ENCODE assay signal across 13 cellular contexts in genomic region chr10:86900955-86901354, GRCh38. TPM values are rescaled to one million over a fixed set of nuclear protein-coding genes. Genes with fewer than 3 reads are reported as not detected.
DNase-seq lines count a peak whose midpoint lies in the region; ATAC-seq lines count a peak whose summit lies in the region.
"Had no signal": no experiment of that assay in that cellular context is flagged by ENCODE, and none has a peak within 500 bp of the region (broad histone marks: within the 10 kb centered on the region; RNA-seq: fewer than 3 reads in every experiment).

No MANE protein-coding gene starts in this region.

- H3K4me1 ChIP-seq in stomach smooth muscle (ENCODE audit: control insufficient read depth, insufficient read depth, low read length) = peaks cover 15% of the 10 kb centered on the region

- ATAC-seq in left lobe of liver (peak; percentile 93), HG03469 (IDR thresholded peaks at IDR 0.05; ENCODE audit: unreplicated experiment) (no peak)
- no peak for ATAC-seq in activated CD8-positive, alpha-beta T cell treated with anti-CD3 and anti-CD28 coated beads, Interleukin-2, amount 10 ng/mL, durations not matched to agents 7 days and 5 days
- ATAC-seq: stimulated activated naive B cell treated with anti-CD40 and anti-IgM and Interleukin-4, amounts not matched to agents 10 μg/mL and 1 μg/mL and 100 μg/mL, for 72 hours had no signal

- H3K4me3 Mint-ChIP-seq in activated CD8-positive, alpha-beta T cell treated with anti-CD3 and anti-CD28 coated beads, Interleukin-2, amount 10 ng/mL, durations not matched to agents 7 days and 5 days = no peak overlapping the region
- H3K4me3 Mint-ChIP-seq: activated B cell treated with CpG ODN at 0.5 μM for 24 hours; CD4-positive, alpha-beta memory T cell; stimulated activated naive B cell treated with anti-CD40 and anti-IgM and Interleukin-4, amounts not matched to agents 10 μg/mL and 1 μg/mL and 100 μg/mL, for 72 hours had no signal

- intact Hi-C loops in posterior vena cava (cut with DNase I) = loop anchor here in 1 of 2 donors (5.0 kb wide), 2 partner anchors 189 to 209 kb away; no protein-coding TSS in a partner anchor

- H3K36me3 Mint-ChIP-seq in activated CD8-positive, alpha-beta T cell treated with anti-CD3 and anti-CD28 coated beads, Interleukin-2, amount 10 ng/mL, durations not matched to agents 7 days and 5 days (ENCODE audit: low read depth) = peaks cover 2% of the 10 kb centered on the region

- no peaks in the 10 kb centered on the region for H3K9me3 Mint-ChIP-seq in activated CD8-positive, alpha-beta T cell treated with anti-CD3 and anti-CD28 coated beads, Interleukin-2, amount 10 ng/mL, durations not matched to agents 7 days and 5 days (ENCODE audit: insufficient read depth)
- H3K9me3 Mint-ChIP-seq: activated B cell treated with CpG ODN at 0.5 μM for 24 hours; stimulated activated naive B cell treated with anti-CD40 and anti-IgM and Interleukin-4, amounts not matched to agents 10 μg/mL and 1 μg/mL and 100 μg/mL, for 72 hours had no signal

- H3K27me3 ChIP-seq in stomach smooth muscle (ENCODE audit: control insufficient read depth in 1 of 2, insufficient read depth in 2 of 2, low read length in 2 of 2) = no peaks in the 10 kb centered on the region

- CTCF ChIA-PET in activated CD8-positive, alpha-beta T cell treated with anti-CD3 and anti-CD28 coated beads, Interleukin-2, amount 10 ng/mL, durations not matched to agents 7 days and 5 days (lab: Charles Lee) = interaction anchor here (1.1 to 4.2 kb wide), 7 partner anchors 9 to 213 kb away, joined by 3 to 21 read pairs (median 7); no protein-coding TSS in a partner anchor

- H3K9me3 ChIP-seq in stomach smooth muscle (ENCODE audit: control insufficient read depth in 2 of 2, low read length in 2 of 2) = no peaks in the 10 kb centered on the region

- no peak overlapping the region for H3K4me3 ChIP-seq in stomach smooth muscle (ENCODE audit: low read length in 2 of 2)

- no peaks in the 10 kb centered on the region for H3K4me1 Mint-ChIP-seq in activated CD8-positive, alpha-beta T cell treated with anti-CD3 and anti-CD28 coated beads, Interleukin-2, amount 10 ng/mL, durations not matched to agents 7 days and 5 days (ENCODE audit: low read depth)
- H3K4me1 Mint-ChIP-seq: activated B cell treated with CpG ODN at 0.5 μM for 24 hours; stimulated activated naive B cell treated with anti-CD40 and anti-IgM and Interleukin-4, amounts not matched to agents 10 μg/mL and 1 μg/mL and 100 μg/mL, for 72 hours had no signal

- no peak overlapping the region for H3K27ac Mint-ChIP-seq in activated CD8-positive, alpha-beta T cell treated with anti-CD3 and anti-CD28 coated beads, Interleukin-2, amount 10 ng/mL, durations not matched to agents 7 days and 5 days
- H3K27ac Mint-ChIP-seq: activated B cell treated with CpG ODN at 0.5 μM for 24 hours; CD4-positive, alpha-beta memory T cell; stimulated activated naive B cell treated with anti-CD40 and anti-IgM and Interleukin-4, amounts not matched to agents 10 μg/mL and 1 μg/mL and 100 μg/mL, for 72 hours had no signal

- H3K27me3 Mint-ChIP-seq in activated CD8-positive, alpha-beta T cell treated with anti-CD3 and anti-CD28 coated beads, Interleukin-2, amount 10 ng/mL, durations not matched to agents 7 days and 5 days (ENCODE audit: low read depth) = no peaks in the 10 kb centered on the region
- H3K27me3 Mint-ChIP-seq: activated B cell treated with CpG ODN at 0.5 μM for 24 hours; CD4-positive, alpha-beta memory T cell had no signal

- peaks cover 6 to 18% of the 10 kb centered on the region in 2 donors for H3K36me3 ChIP-seq in stomach smooth muscle (ENCODE audit: control insufficient read depth in 2 of 2, insufficient read depth in 2 of 2, low read length in 2 of 2)

- H3K9ac ChIP-seq in stomach smooth muscle (ENCODE audit: low read length in 2 of 2) = peak overlapping the region in 1 of 2 donors; percentile 43

- peak; percentile 7 for DNase-seq in HCEC 1CT
- DNase-seq in epidermal melanocyte (ENCODE audit: insufficient read length, low spot score) = peak; percentile 33
- DNase-seq in left lobe of liver (ENCODE audit: low spot score) = peak; percentile 79
- DNase-seq in posterior vena cava (ENCODE audit: low spot score) = no peak
- no peak for DNase-seq in activated CD8-positive, alpha-beta T cell treated with anti-CD3 and anti-CD28 coated beads, Interleukin-2, amount 10 ng/mL, durations not matched to agents 7 days and 5 days
- no peak for DNase-seq in NCI-H82 (lab: John Stamatoyannopoulos, UW)
- DNase-seq: activated B cell treated with CpG ODN at 0.5 μM for 24 hours; activated gamma-delta T cell; CD4-positive, alpha-beta memory T cell; stimulated activated naive B cell treated with anti-CD40 and anti-IgM and Interleukin-4, amounts not matched to agents 10 μg/mL and 1 μg/mL and 100 μg/mL, for 72 hours had no signal

- peak overlapping the region; percentile 68 for H3K27ac ChIP-seq in stomach smooth muscle (ENCODE audit: low read length)
- H3K27ac ChIP-seq: RWPE1 had no signal

- POLR2A ChIA-PET in activated CD8-positive, alpha-beta T cell treated with anti-CD3 and anti-CD28 coated beads, Interleukin-2, amount 10 ng/mL, durations not matched to agents 7 days and 5 days (lab: Charles Lee) = no interaction called here

RNA-seq across cellular contexts. Expression of gene MMRN2, which starts 56.5 kb away (rescaled TPM):
- total RNA-seq in left lobe of liver (9.6 TPM), posterior vena cava (10 to 100 TPM; 46.6 to 57.0 TPM)
- total RNA-seq in activated CD8-positive, alpha-beta T cell treated with anti-CD3 and anti-CD28 coated beads, Interleukin-2, amount 10 ng/mL, durations not matched to agents 7 days and 5 days = not detected

RNA-seq across cellular contexts. Expression of gene SNCG, which starts 57.4 kb away (rescaled TPM):
- total RNA-seq in left lobe of liver (2.0 TPM), posterior vena cava (10 to 100 TPM; 55.9 to 61.1 TPM)
- not detected for total RNA-seq in activated CD8-positive, alpha-beta T cell treated with anti-CD3 and anti-CD28 coated beads, Interleukin-2, amount 10 ng/mL, durations not matched to agents 7 days and 5 days
- total RNA-seq: activated B cell treated with CpG ODN at 0.5 μM for 24 hours; CD4-positive, alpha-beta memory T cell had no signal

Comparison
In these comparisons a context has a peak if more than half of its experiments do, and no peak if none do; other contexts are left out.
1. DNase-seq: peak in HCEC 1CT (single experiment), epidermal melanocyte (single experiment) and left lobe of liver (single experiment); none in posterior vena cava (single experiment), activated CD8-positive, alpha-beta T cell treated with anti-CD3 and anti-CD28 coated beads, Interleukin-2, amount 10 ng/mL, durations not matched to agents 7 days and 5 days (single experiment) and NCI-H82 (single experiment).
2. RNA of gene SNCG, which starts 57.4 kb away (total RNA-seq): 55.9 to 61.1 TPM in posterior vena cava; 2.0 TPM in left lobe of liver (single experiment) and not detected in activated CD8-positive, alpha-beta T cell treated with anti-CD3 and anti-CD28 coated beads, Interleukin-2, amount 10 ng/mL, durations not matched to agents 7 days and 5 days; every median in the first group is over 10 times any median in the second.